Comparison of ENCODE assay signal across 18 cellular contexts in genomic region chr10:111119637-111120036, GRCh38. TPM values are rescaled to one million over a fixed set of nuclear protein-coding genes. Genes with fewer than 3 reads are reported as not detected.
"Had no signal": no experiment of that assay in that cellular context is flagged by ENCODE, and none has a peak within 500 bp of the region (broad histone marks: within the 10 kb centered on the region; RNA-seq: fewer than 3 reads in every experiment).

No MANE protein-coding gene starts in this region.

- DNase-seq: effector memory CD8-positive, alpha-beta T cell; esophagus squamous epithelium; foreskin fibroblast; glutamatergic neuron; immature natural killer cell; kidney; left cardiac atrium; left ventricle myocardium superior; mesendoderm; naive B cell; sigmoid colon; stimulated activated CD4-positive, alpha-beta T cell treated with anti-CD3 and anti-CD28 coated beads, Interleukin-2, amount 100 ng/mL, for 24 hours; stimulated activated naive CD4-positive, alpha-beta T cell treated with Interleukin-2 at 50 U/mL for 16 hours had no signal

- H3K36me3 ChIP-seq: esophagus squamous epithelium, gastroesophageal sphincter, sigmoid colon had no signal

- H3K27ac ChIP-seq: epithelial cell of prostate, esophagus squamous epithelium, gastroesophageal sphincter, sigmoid colon, skin epidermis had no signal

- H3K4me1 ChIP-seq: esophagus squamous epithelium, gastroesophageal sphincter, sigmoid colon had no signal

- H3K9me3 ChIP-seq: esophagus squamous epithelium, gastroesophageal sphincter, sigmoid colon had no signal

- H3K4me3 ChIP-seq: esophagus squamous epithelium, gastroesophageal sphincter, lung, sigmoid colon, skin epidermis had no signal

- ATAC-seq: effector memory CD8-positive, alpha-beta T cell; gastroesophageal sphincter; left cardiac atrium; left ventricle myocardium superior had no signal

- H3K9me3 Mint-ChIP-seq: effector memory CD8-positive, alpha-beta T cell; nephron had no signal

- H3K27ac Mint-ChIP-seq: effector memory CD8-positive, alpha-beta T cell; immature natural killer cell; naive B cell; nephron had no signal

- H3K4me3 Mint-ChIP-seq: effector memory CD8-positive, alpha-beta T cell; immature natural killer cell; naive B cell; nephron had no signal

- H3K27me3 ChIP-seq: esophagus squamous epithelium, sigmoid colon had no signal

- H3K4me1 Mint-ChIP-seq: nephron had no signal

- H3K36me3 Mint-ChIP-seq: immature natural killer cell, naive B cell had no signal

RNA-seq across cellular contexts. Expression of gene ADRA2A, which starts 42.8 kb away (rescaled TPM):
- polyA plus RNA-seq: immature natural killer cell had no signal
